In the genomic region with DNA sequence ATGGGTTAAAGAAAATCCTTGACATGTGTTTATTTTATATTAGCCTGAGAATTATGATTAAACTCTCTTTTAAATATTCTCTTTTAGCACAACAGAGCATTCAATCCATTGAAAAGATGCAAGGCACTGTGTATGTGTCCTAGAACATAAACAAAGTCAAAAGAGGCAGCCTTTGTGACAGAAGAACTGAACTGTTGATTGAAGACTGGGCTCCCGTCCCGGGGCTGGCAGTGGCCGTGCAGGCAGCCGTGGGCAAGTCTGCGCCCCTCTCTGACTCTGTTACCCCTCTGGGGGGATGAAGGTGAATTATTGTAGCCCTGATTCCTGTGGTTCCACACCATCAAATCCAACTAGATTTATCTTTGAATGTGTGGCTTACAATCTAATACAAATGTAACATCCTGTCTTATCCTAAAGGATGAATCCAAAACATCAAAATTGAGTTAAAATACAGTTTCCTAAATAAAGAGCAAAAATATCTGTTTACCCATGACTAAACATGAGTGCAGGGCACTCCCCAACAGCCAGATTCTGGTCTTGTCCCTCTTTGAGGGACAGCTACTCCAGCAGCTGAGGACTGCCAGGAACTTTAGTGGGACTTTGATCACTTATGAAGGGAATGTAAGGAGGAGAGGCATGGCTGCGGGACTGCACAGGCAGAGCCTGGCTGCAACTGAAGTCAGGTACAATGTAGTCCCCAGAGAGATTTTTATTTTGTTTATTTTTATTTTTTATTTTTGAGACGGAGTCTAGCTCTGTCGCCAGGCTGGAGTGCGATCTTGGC, we compare ENCODE assay signal across 13 cellular contexts. TPM values are rescaled to one million over a fixed set of nuclear protein-coding genes. Genes with fewer than 3 reads are reported as not detected.
"Had no signal": no experiment of that assay in that cellular context is flagged by ENCODE, and none has a peak within 500 bp of the region (broad histone marks: within the 10 kb centered on the region; RNA-seq: fewer than 3 reads in every experiment).

No MANE protein-coding gene starts in this region.

- DNase-seq: activated CD4-positive, CD25-positive, alpha-beta regulatory T cell treated with anti-CD3 and anti-CD28 coated beads, Interleukin-2, amount 50 U/mL, for 72 hours; activated naive CD4-positive, alpha-beta T cell; immature natural killer cell; T-cell; T-helper 9 cell had no signal

- ATAC-seq: esophagus mucosa; natural killer cell treated with Interleukin-12 subunit alpha and Interleukin-12 subunit beta and Interleukin-15 and Interleukin-18, amount 100 ng/mL, for 72 hours; stimulated activated memory B cell treated with anti-CD40 and anti-IgM and Interleukin-4, amounts not matched to agents 10 μg/mL and 1 μg/mL and 100 μg/mL, for 72 hours; T-cell had no signal

- H3K4me3 ChIP-seq: SK-N-MC, tibial nerve had no signal

- H3K27ac ChIP-seq: SK-N-MC, tibial nerve had no signal

- H3K36me3 ChIP-seq: tibial nerve had no signal

- H3K4me1 Mint-ChIP-seq: memory B cell; stimulated activated memory B cell treated with anti-CD40 and anti-IgM and Interleukin-4, amounts not matched to agents 10 μg/mL and 1 μg/mL and 100 μg/mL, for 72 hours; T-cell had no signal

- H3K27me3 ChIP-seq: tibial nerve had no signal

- H3K27ac Mint-ChIP-seq: activated T-helper 1 cell treated with anti-CD3 and anti-CD28 coated beads, Interleukin-12 subunit alpha, Interleukin-12 subunit beta, Interleukin-2, Interleukin-4 antibody, amounts not matched to agents 30 ng/mL and 10 ng/mL and 1 ng/mL, durations not matched to agents 14 hours and 24 hours and 36 hours; immature natural killer cell; memory B cell; natural killer cell treated with Interleukin-12 subunit alpha and Interleukin-12 subunit beta and Interleukin-15 and Interleukin-18, amount 100 ng/mL, for 72 hours; stimulated activated memory B cell treated with anti-CD40 and anti-IgM and Interleukin-4, amounts not matched to agents 10 μg/mL and 1 μg/mL and 100 μg/mL, for 72 hours; T-cell had no signal

- H3K4me3 Mint-ChIP-seq: activated T-helper 1 cell treated with anti-CD3 and anti-CD28 coated beads, Interleukin-12 subunit alpha, Interleukin-12 subunit beta, Interleukin-2, Interleukin-4 antibody, amounts not matched to agents 30 ng/mL and 10 ng/mL and 1 ng/mL, durations not matched to agents 14 hours and 24 hours and 36 hours; immature natural killer cell; memory B cell; natural killer cell treated with Interleukin-12 subunit alpha and Interleukin-12 subunit beta and Interleukin-15 and Interleukin-18, amount 100 ng/mL, for 72 hours; stimulated activated memory B cell treated with anti-CD40 and anti-IgM and Interleukin-4, amounts not matched to agents 10 μg/mL and 1 μg/mL and 100 μg/mL, for 72 hours; T-cell had no signal

- H3K9me3 ChIP-seq: tibial nerve had no signal

- H3K36me3 Mint-ChIP-seq: immature natural killer cell; memory B cell; natural killer cell treated with Interleukin-12 subunit alpha and Interleukin-12 subunit beta and Interleukin-15 and Interleukin-18, amount 100 ng/mL, for 72 hours; stimulated activated memory B cell treated with anti-CD40 and anti-IgM and Interleukin-4, amounts not matched to agents 10 μg/mL and 1 μg/mL and 100 μg/mL, for 72 hours; T-cell had no signal

- H3K27me3 Mint-ChIP-seq: stimulated activated memory B cell treated with anti-CD40 and anti-IgM and Interleukin-4, amounts not matched to agents 10 μg/mL and 1 μg/mL and 100 μg/mL, for 72 hours had no signal

- H3K9me3 Mint-ChIP-seq: activated T-helper 1 cell treated with anti-CD3 and anti-CD28 coated beads, Interleukin-12 subunit alpha, Interleukin-12 subunit beta, Interleukin-2, Interleukin-4 antibody, amounts not matched to agents 30 ng/mL and 10 ng/mL and 1 ng/mL, durations not matched to agents 14 hours and 24 hours and 36 hours; immature natural killer cell; natural killer cell treated with Interleukin-12 subunit alpha and Interleukin-12 subunit beta and Interleukin-15 and Interleukin-18, amount 100 ng/mL, for 72 hours; stimulated activated memory B cell treated with anti-CD40 and anti-IgM and Interleukin-4, amounts not matched to agents 10 μg/mL and 1 μg/mL and 100 μg/mL, for 72 hours; T-cell had no signal

RNA-seq across cellular contexts. Expression of a gene that starts 37.3 kb away (rescaled TPM):
- total RNA-seq: activated CD8-positive, alpha-beta memory T cell treated with anti-CD3 and anti-CD28 coated beads for 36 hours; natural killer cell treated with Interleukin-12 subunit alpha and Interleukin-12 subunit beta and Interleukin-15 and Interleukin-18, amount 100 ng/mL, for 72 hours had no signal
